ENCODE assay signal across 25 cellular contexts in genomic region chr15:61996056-61996635, GRCh38.
DNase-seq lines count a peak whose midpoint lies in the region; ATAC-seq, FAIRE-seq and TF ChIP-seq lines count a peak whose summit lies in the region.
"Had no signal": no experiment of that assay in that cellular context is flagged by ENCODE, and none has a peak within 500 bp of the region (broad histone marks: within the 10 kb centered on the region; RNA-seq: fewer than 3 reads in every experiment).

No MANE protein-coding gene starts in this region.

- H3K4me3 Mint-ChIP-seq in astrocyte (ENCODE audit: unreplicated experiment) (no peak overlapping the region), memory B cell (no peak overlapping the region)
- H3K4me3 Mint-ChIP-seq: CD4-positive, alpha-beta memory T cell had no signal

- H3K27me3 ChIP-seq in astrocyte (ENCODE audit: insufficient read depth, low read length): no peaks in the 10 kb centered on the region

- no peak overlapping the region for H3K27ac ChIP-seq in A549
- H3K27ac ChIP-seq in astrocyte (ENCODE audit: low read depth, low read length): no peak overlapping the region
- H3K27ac ChIP-seq: KMS-11 had no signal

- no peak overlapping the region for H3K4me3 ChIP-seq in A549
- no peak overlapping the region for H3K4me3 ChIP-seq in astrocyte (ENCODE audit: insufficient read depth, low read depth, low read length)
- H3K4me3 ChIP-seq: HAP-1 had no signal

- TF ChIP-seq RAD21 in A549 (conservative IDR thresholded peaks at IDR 0.05 in 1 of 2, IDR thresholded peaks at IDR 0.05 in 1 of 2): no peak

- FAIRE-seq in A549 (lab: Jason Lieb, UNC): peak; percentile 28
- peak; percentile 26 for FAIRE-seq in GM12891 (lab: Jason Lieb, UNC)
- peak; percentile 55 for FAIRE-seq in astrocyte (lab: Jason Lieb, UNC)

- no peaks in the 10 kb centered on the region for H3K36me3 ChIP-seq in astrocyte (ENCODE audit: insufficient read depth, low read length)

- H3K4me1 Mint-ChIP-seq in astrocyte (ENCODE audit: low read depth, unreplicated experiment): peaks cover 7% of the 10 kb centered on the region
- H3K4me1 Mint-ChIP-seq in memory B cell: peaks cover 4% of the 10 kb centered on the region

- no peak for TF ChIP-seq POLR2A in A549 (IDR thresholded peaks at IDR 0.05; ENCODE audit: low read length)
- no peak for TF ChIP-seq POLR2A in GM12891 (IDR thresholded peaks at IDR 0.05; ENCODE audit: low read depth, low read length)

- POLR2A ChIA-PET in A549 (lab: Yijun Ruan, JAX): no interaction called here

- H3K27ac Mint-ChIP-seq in astrocyte (ENCODE audit: unreplicated experiment) (no peak overlapping the region), memory B cell (peak overlapping the region; percentile 63)

- H3K9me3 ChIP-seq in A549 (no peaks in the 10 kb centered on the region), astrocyte (ENCODE audit: insufficient read depth, low read depth, low read length) (no peaks in the 10 kb centered on the region)
- H3K9me3 ChIP-seq: Caco-2, HAP-1, SK-N-SH had no signal

- CTCF ChIA-PET in A549 (lab: Yijun Ruan, JAX): interaction anchor here (0.5 to 1.3 kb wide), 6 partner anchors 13 to 161 kb away, joined by 3 to 5 read pairs (median 3); no protein-coding TSS in a partner anchor

- no peak overlapping the region for H3K4me2 ChIP-seq in A549
- no peak overlapping the region for H3K4me2 ChIP-seq in astrocyte (ENCODE audit: low read length)
- H3K4me2 ChIP-seq: KMS-11, SK-N-SH had no signal

- 86% methylated on average over 4 of the region's 4 CpGs for WGBS in A549 (ENCODE audit: missing lambda C conversion rate)

- H3K4me1 ChIP-seq in A549 (no peaks in the 10 kb centered on the region), astrocyte (ENCODE audit: insufficient read depth, low read length) (no peaks in the 10 kb centered on the region)
- H3K4me1 ChIP-seq: Caco-2, HAP-1 had no signal

- TF ChIP-seq CTCF in A549 (IDR thresholded peaks at IDR 0.05) (no peak), astrocyte (IDR thresholded peaks at IDR 0.05; ENCODE audit: insufficient read depth, low read depth, low read length) (no peak), omental fat pad (IDR thresholded peaks at IDR 0.05) (no peak)

- no peak for TF ChIP-seq EP300 in A549 (IDR thresholded peaks at IDR 0.05)

- ATAC-seq in A549 (no peak), memory B cell (ENCODE audit: low read depth) (no peak), omental fat pad (ENCODE audit: low FRiP score) (no peak), GM18861 (IDR thresholded peaks at IDR 0.05; ENCODE audit: unreplicated experiment) (no peak)
- ATAC-seq: PC-3 had no signal

- DNase-seq in A549 (ENCODE audit: low read depth in 1 of 2, low spot score in 1 of 2) (no peak), GM12891 (ENCODE audit: insufficient read length, low spot score) (no peak), astrocyte (ENCODE audit: low read depth) (no peak), memory B cell (ENCODE audit: low spot score in 2 of 2) (no peak), omental fat pad (ENCODE audit: low spot score) (no peak), A172 (ENCODE audit: low spot score) (no peak), epidermal melanocyte (ENCODE audit: insufficient read length, low spot score) (no peak)
- DNase-seq: 8988T; AML-193; C1 segment of cervical spinal cord; Caco-2; CD4-positive, alpha-beta memory T cell; GDM1; GOT3; MM.1S; NCI-H2029; NCI-H446; NCI-H526; NCI-H82; NK-92 treated with Interleukin-12 subunit alpha and Interleukin-12 subunit beta, amount 100 ng/mL, for 24 hours; PC-3; SK-N-SH had no signal

- no peaks in the 10 kb centered on the region for H4K20me1 ChIP-seq in astrocyte (ENCODE audit: insufficient read depth, low read length)

- H3K9me3 Mint-ChIP-seq in astrocyte (ENCODE audit: unreplicated experiment) (no peaks in the 10 kb centered on the region), memory B cell (no peaks in the 10 kb centered on the region)

- H2AFZ ChIP-seq in astrocyte (ENCODE audit: low read depth, low read length): no peak overlapping the region

- no peak overlapping the region for H3K9ac ChIP-seq in astrocyte (ENCODE audit: low read length)
- H3K9ac ChIP-seq: KMS-11, SK-N-SH had no signal

- H3K36me3 Mint-ChIP-seq in astrocyte (ENCODE audit: low read depth, unreplicated experiment) (peaks cover 1% of the 10 kb centered on the region), memory B cell (peaks cover 38% of the 10 kb centered on the region)

- H3K79me2 ChIP-seq in astrocyte (ENCODE audit: insufficient read depth, low read length): no peaks in the 10 kb centered on the region

- H3K27me3 Mint-ChIP-seq in astrocyte (ENCODE audit: low read depth, unreplicated experiment): no peaks in the 10 kb centered on the region
- H3K27me3 Mint-ChIP-seq in memory B cell: no peaks in the 10 kb centered on the region
- H3K27me3 Mint-ChIP-seq: CD4-positive, alpha-beta memory T cell had no signal

TF ChIP-seq in A549, 52 proteins besides CTCF, POLR2A, EP300 and RAD21 (continues in another document):
- TF ChIP-seq TFCP2L1 (CRISPR knock-in tag; IDR thresholded peaks at IDR 0.05) (no peak), TP53 (CRISPR knock-in tag; IDR thresholded peaks at IDR 0.05) (no peak), ESRRA (IDR thresholded peaks at IDR 0.05; ENCODE audit: borderline replicate concordance, low read length) (no peak), NR3C1 (IDR thresholded peaks at IDR 0.05) (no peak), USF2 (IDR thresholded peaks at IDR 0.05) (no peak), CBX8 (IDR thresholded peaks at IDR 0.05) (no peak)
- TF ChIP-seq, protein P1, sequence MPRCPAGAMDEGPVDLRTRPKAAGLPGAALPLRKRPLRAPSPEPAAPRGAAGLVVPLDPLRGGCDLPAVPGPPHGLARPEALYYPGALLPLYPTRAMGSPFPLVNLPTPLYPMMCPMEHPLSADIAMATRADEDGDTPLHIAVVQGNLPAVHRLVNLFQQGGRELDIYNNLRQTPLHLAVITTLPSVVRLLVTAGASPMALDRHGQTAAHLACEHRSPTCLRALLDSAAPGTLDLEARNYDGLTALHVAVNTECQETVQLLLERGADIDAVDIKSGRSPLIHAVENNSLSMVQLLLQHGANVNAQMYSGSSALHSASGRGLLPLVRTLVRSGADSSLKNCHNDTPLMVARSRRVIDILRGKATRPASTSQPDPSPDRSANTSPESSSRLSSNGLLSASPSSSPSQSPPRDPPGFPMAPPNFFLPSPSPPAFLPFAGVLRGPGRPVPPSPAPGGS (IDR thresholded peaks at IDR 0.05): no peak

TF ChIP-seq in GM12891, 5 proteins besides CTCF, POLR2A, EP300 and RAD21:
- TF ChIP-seq SPI1 (IDR thresholded peaks at IDR 0.05; ENCODE audit: low read depth, low read length) (no peak), POLR2AphosphoS5 (IDR thresholded peaks at IDR 0.05; ENCODE audit: low read depth, low read length) (no peak), PAX5 (IDR thresholded peaks at IDR 0.05; ENCODE audit: insufficient read depth, low read length, severe bottlenecking) (no peak), POU2F2 (IDR thresholded peaks at IDR 0.05; ENCODE audit: low read depth, low read length) (no peak), TAF1 (IDR thresholded peaks at IDR 0.05; ENCODE audit: low read depth, low read length) (no peak)
